Comparison of ENCODE assay signal across 19 cellular contexts in the genomic region with DNA sequence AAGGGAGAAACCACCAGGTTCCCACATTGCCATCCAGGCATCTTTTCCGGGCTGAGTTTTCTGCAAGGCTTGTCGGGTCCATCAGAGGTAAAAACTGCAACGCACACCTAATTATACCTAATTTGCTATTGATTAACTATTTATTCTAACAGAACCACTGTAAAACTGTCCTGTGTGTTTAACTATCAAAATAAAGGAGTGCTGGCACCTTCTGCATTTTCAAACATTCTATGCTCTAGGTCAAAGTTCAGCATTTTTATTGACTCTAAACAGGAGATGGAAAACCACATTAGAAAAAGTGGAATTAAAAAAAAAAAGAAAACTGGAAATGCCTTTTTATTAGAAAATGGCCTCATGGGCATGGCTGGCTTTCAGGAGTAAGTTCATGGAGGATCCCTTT.
A peak's percentile ranks its signal among the peaks of the same experiment; 100 is the strongest.
DNase-seq lines count a peak whose midpoint lies in the region; ATAC-seq, FAIRE-seq and TF ChIP-seq lines count a peak whose summit lies in the region.
"Had no signal": no experiment of that assay in that cellular context is flagged by ENCODE, and none has a peak within 500 bp of the region (broad histone marks: within the 10 kb centered on the region; RNA-seq: fewer than 3 reads in every experiment).

No MANE protein-coding gene starts in this region.

- H3K9ac ChIP-seq in BLaER1 = no peak overlapping the region
- H3K9ac ChIP-seq in BLaER1 treated with 17β-estradiol and CSF1 and Interleukin-3, amounts not matched to agents 10 nM and 100 nM = no peak overlapping the region

- 23 to 61% (median 44%) methylated on average over 3 of the region's 3 CpGs for WGBS in small intestine, 3 donors
- 86 to 87% methylated on average over 3 of the region's 3 CpGs for WGBS in esophagus squamous epithelium, 2 donors

- peak; percentile 41 for ATAC-seq in left lobe of liver
- no peak for ATAC-seq in HG02610 (IDR thresholded peaks at IDR 0.05; ENCODE audit: unreplicated experiment)
- no peak for ATAC-seq in GM21529 (IDR thresholded peaks at IDR 0.05; ENCODE audit: unreplicated experiment)

- H3K27me3 ChIP-seq in BLaER1 (no peaks in the 10 kb centered on the region), small intestine (ENCODE audit: control insufficient read depth in 2 of 2, insufficient read depth in 2 of 2, low read length in 2 of 2) (no peaks in the 10 kb centered on the region), esophagus squamous epithelium (peaks cover 0 to 11% (median 0%) of the 10 kb centered on the region in 4 donors)
- H3K27me3 ChIP-seq in BLaER1 treated with 17β-estradiol and CSF1 and Interleukin-3, amounts not matched to agents 10 nM and 100 nM = no peaks in the 10 kb centered on the region

- H3K4me2 ChIP-seq in BLaER1 = peak overlapping the region; percentile 67
- H3K4me2 ChIP-seq in BLaER1 treated with 17β-estradiol and CSF1 and Interleukin-3, amounts not matched to agents 10 nM and 100 nM = peak overlapping the region in 8 of 11 experiments; percentile 40 to 77 (median 52); a peak in 14 of 22 replicates

- H3K36me3 ChIP-seq in BLaER1 (no peaks in the 10 kb centered on the region), small intestine (ENCODE audit: control insufficient read depth in 2 of 2, insufficient read depth in 2 of 2, low read length in 2 of 2) (no peaks in the 10 kb centered on the region), esophagus squamous epithelium (no peaks in the 10 kb centered on the region)
- H3K36me3 ChIP-seq in BLaER1 treated with 17β-estradiol and CSF1 and Interleukin-3, amounts not matched to agents 10 nM and 100 nM = no peaks in the 10 kb centered on the region
- H3K36me3 ChIP-seq: HAP-1 had no signal

- peaks cover 80% of the 10 kb centered on the region for H4K20me1 ChIP-seq in BLaER1
- peaks cover 0 to 26% (median 0%) of the 10 kb centered on the region in 11 experiments; a peak in 2 of 22 replicates for H4K20me1 ChIP-seq in BLaER1 treated with 17β-estradiol and CSF1 and Interleukin-3, amounts not matched to agents 10 nM and 100 nM

- H3K4me3 ChIP-seq in BLaER1 = no peak overlapping the region
- no peak overlapping the region for H3K4me3 ChIP-seq in BLaER1 treated with 17β-estradiol and CSF1 and Interleukin-3, amounts not matched to agents 10 nM and 100 nM
- H3K4me3 ChIP-seq in small intestine (ENCODE audit: low read depth in 1 of 2, low read length in 2 of 2) = no peak overlapping the region
- no peak overlapping the region for H3K4me3 ChIP-seq in esophagus squamous epithelium
- H3K4me3 ChIP-seq: GM12878, HAP-1 had no signal

- H3K4me1 ChIP-seq in BLaER1 (peaks cover 55% of the 10 kb centered on the region), small intestine (ENCODE audit: control insufficient read depth in 2 of 2, insufficient read depth in 1 of 2, low read depth in 1 of 2, low read length in 1 of 2) (no peaks in the 10 kb centered on the region), esophagus squamous epithelium (no peaks in the 10 kb centered on the region)
- H3K4me1 ChIP-seq in BLaER1 treated with 17β-estradiol and CSF1 and Interleukin-3, amounts not matched to agents 10 nM and 100 nM = peaks cover 0 to 44% (median 31%) of the 10 kb centered on the region in 10 experiments; a peak in 14 of 20 replicates
- H3K4me1 ChIP-seq: HAP-1 had no signal

- no peak for TF ChIP-seq POLR2A in esophagus squamous epithelium (IDR thresholded peaks at IDR 0.05)

- no peak overlapping the region for H3K27ac ChIP-seq in BLaER1
- no peak overlapping the region for H3K27ac ChIP-seq in BLaER1 treated with 17β-estradiol and CSF1 and Interleukin-3, amounts not matched to agents 10 nM and 100 nM
- no peak overlapping the region for H3K27ac ChIP-seq in small intestine (ENCODE audit: low read depth in 1 of 2, low read length in 1 of 2)
- no peak overlapping the region for H3K27ac ChIP-seq in esophagus squamous epithelium

- H3K9me3 ChIP-seq in BLaER1 (no peaks in the 10 kb centered on the region), small intestine (ENCODE audit: control insufficient read depth, low read depth) (no peaks in the 10 kb centered on the region), esophagus squamous epithelium (no peaks in the 10 kb centered on the region)
- H3K9me3 ChIP-seq in BLaER1 treated with 17β-estradiol and CSF1 and Interleukin-3, amounts not matched to agents 10 nM and 100 nM (replicated peaks in 1 of 11) = no peaks in the 10 kb centered on the region
- H3K9me3 ChIP-seq: HAP-1 had no signal

- DNase-seq in left lobe of liver (ENCODE audit: low spot score) = no peak
- peak; percentile 26 for DNase-seq in small intestine
- DNase-seq in esophagus squamous epithelium (lab: John Stamatoyannopoulos, UW) = no peak
- DNase-seq: CD8-positive, alpha-beta memory T cell; DMS 273 treated with DMSO at 0.1 percent for 48 hours; DMS79; EL; GDM1; GOT3; HFFc6 had no signal

- intact Hi-C loops in esophagus squamous epithelium (cut with DNase I) = no loop called here

- FAIRE-seq in small intestine (lab: Jason Lieb, UNC) = peak; percentile 47
- FAIRE-seq: D721Med, GM12878, GM19239, H54 had no signal

- no peak for TF ChIP-seq CTCF in esophagus squamous epithelium (IDR thresholded peaks at IDR 0.05)
